20 cellular contexts compared by ENCODE assay signal in the genomic region with DNA sequence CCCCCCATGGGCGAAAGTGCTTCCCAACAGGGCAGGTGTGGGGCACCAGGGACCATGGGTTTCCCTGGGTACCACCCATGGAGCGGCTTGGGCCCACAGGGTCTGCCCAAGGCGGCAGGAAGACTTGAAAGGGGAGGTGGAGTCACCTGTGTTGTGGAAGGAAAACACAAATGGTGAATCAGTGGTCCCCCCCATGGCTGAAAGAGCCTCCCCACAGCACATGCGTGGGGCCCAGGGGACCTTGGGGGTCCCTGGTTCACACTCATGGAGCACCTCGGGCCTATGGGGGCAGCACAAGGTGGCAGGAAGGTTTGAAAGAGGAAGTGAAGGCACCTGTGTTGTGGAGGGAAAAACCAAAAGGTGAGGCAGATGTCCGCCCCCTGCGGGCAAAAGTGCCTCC.
"Had no signal": no experiment of that assay in that cellular context is flagged by ENCODE, and none has a peak within 500 bp of the region (broad histone marks: within the 10 kb centered on the region; RNA-seq: fewer than 3 reads in every experiment).

No MANE protein-coding gene starts in this region.

- H3K36me3 ChIP-seq: adrenal gland, breast epithelium, esophagus muscularis mucosa, heart right ventricle, sigmoid colon, tibial artery, vagina had no signal

- H3K4me3 Mint-ChIP-seq: activated T-cell treated with anti-CD3 and anti-CD28 coated beads, Interleukin-2, amount 50 U/mL, for 72 hours; immature natural killer cell; naive thymus-derived CD4-positive, alpha-beta T cell had no signal

- H3K27ac ChIP-seq: adrenal gland, breast epithelium, esophagus muscularis mucosa, heart right ventricle, sigmoid colon, tibial artery, vagina had no signal

- FAIRE-seq: astrocyte had no signal

- H3K27ac Mint-ChIP-seq: activated naive CD4-positive, alpha-beta T cell treated with anti-CD3 and anti-CD28 coated beads, Interleukin-2, amount 50 U/mL, for 72 hours; activated T-cell treated with anti-CD3 and anti-CD28 coated beads, Interleukin-2, amount 50 U/mL, for 72 hours; immature natural killer cell; naive thymus-derived CD4-positive, alpha-beta T cell had no signal

- H3K4me3 ChIP-seq: adrenal gland, breast epithelium, esophagus muscularis mucosa, heart right ventricle, sigmoid colon, tibial artery, vagina had no signal

- H3K36me3 Mint-ChIP-seq: immature natural killer cell had no signal

- H3K4me1 ChIP-seq: adrenal gland, breast epithelium, esophagus muscularis mucosa, heart right ventricle, sigmoid colon, tibial artery, vagina had no signal

- DNase-seq: activated CD4-positive, alpha-beta T cell treated with anti-CD3 and anti-CD28 coated beads, Interleukin-2, amount 50 U/mL, for 1 hour; activated CD4-positive, CD25-positive, alpha-beta regulatory T cell treated with anti-CD3 and anti-CD28 coated beads, Interleukin-2, amount 50 U/mL, for 72 hours; activated CD8-positive, alpha-beta memory T cell treated with anti-CD3 and anti-CD28 coated beads, Interleukin-2, amount 50 U/mL, for 4 hours; activated effector memory CD4-positive, alpha-beta T cell treated with anti-CD3 and anti-CD28 coated beads, Interleukin-2, amount 50 U/mL, for 16 hours; activated T-cell treated with anti-CD3 and anti-CD28 coated beads, Interleukin-2, amount 50 U/mL, for 72 hours; effector CD4-positive, alpha-beta T cell; heart right ventricle; immature natural killer cell; mesenchymal stem cell; naive thymus-derived CD4-positive, alpha-beta T cell; stimulated activated naive CD4-positive, alpha-beta T cell; T1000 had no signal

- H3K27me3 Mint-ChIP-seq: naive thymus-derived CD4-positive, alpha-beta T cell had no signal

- ATAC-seq: activated naive CD4-positive, alpha-beta T cell treated with anti-CD3 and anti-CD28 coated beads, Interleukin-2, amount 50 U/mL, for 72 hours; activated T-cell treated with anti-CD3 and anti-CD28 coated beads, Interleukin-2, amount 50 U/mL, for 72 hours; heart right ventricle; naive thymus-derived CD4-positive, alpha-beta T cell had no signal

- H3K4me1 Mint-ChIP-seq: immature natural killer cell had no signal
